2 cellular contexts compared by ENCODE assay signal in genomic region chr19:57754091-57754673, GRCh38.
TF ChIP-seq lines count a peak whose summit lies in the region.

No MANE protein-coding gene starts in this region.

TF ChIP-seq in HCT116, 20 proteins besides CTCF, POLR2A, EP300 and RAD21 (continued from another document):
- TF ChIP-seq CEBPB (IDR thresholded peaks at IDR 0.05; ENCODE audit: low read depth) (no peak), SIN3A (IDR thresholded peaks at IDR 0.05; ENCODE audit: low read depth) (no peak), FOSL1 (IDR thresholded peaks at IDR 0.05; ENCODE audit: low read depth) (no peak)

TF ChIP-seq in K562, 482 proteins besides CTCF, POLR2A, EP300 and RAD21 (continued from another document):
- TF ChIP-seq MGA (IDR thresholded peaks at IDR 0.05) = peak; percentile 40; the same call in 1 of the 2 replicates
TF ChIP-seq in K562: peak in this region for 2.
